1 cellular context compared by ENCODE assay signal in genomic region chr9:125529589-125530515, GRCh38.
TF ChIP-seq lines count a peak whose summit lies in the region.

No MANE protein-coding gene starts in this region.

TF ChIP-seq in GM12878, 131 proteins besides CTCF, POLR2A, EP300 and RAD21 (continued from another document and continues in another):
- TF ChIP-seq CUX1 (IDR thresholded peaks at IDR 0.05; ENCODE audit: insufficient replicate concordance, low read depth, low read length): no peak
- no peak for TF ChIP-seq TCF3 (IDR thresholded peaks at IDR 0.05; ENCODE audit: borderline replicate concordance, insufficient read depth, low read depth, low read length)
- peak; percentile 23 for TF ChIP-seq SKIL (IDR thresholded peaks at IDR 0.05; ENCODE audit: low read depth, poor library complexity, severe bottlenecking)
- peak; percentile 59; the same call in 1 of the 2 replicates for TF ChIP-seq CBX5 (IDR thresholded peaks at IDR 0.05; ENCODE audit: low read depth)
- TF ChIP-seq MEF2A (IDR thresholded peaks at IDR 0.05; ENCODE audit: insufficient read depth, low read depth, low read length): no peak
- no peak for TF ChIP-seq FOXM1 (IDR thresholded peaks at IDR 0.05; ENCODE audit: low read depth, low read length)
- TF ChIP-seq USF2 (IDR thresholded peaks at IDR 0.05; ENCODE audit: borderline replicate concordance, low read depth, low read length): no peak
- TF ChIP-seq SREBF1 (IDR thresholded peaks at IDR 0.05; ENCODE audit: low read length): no peak
- TF ChIP-seq ATF2 (IDR thresholded peaks at IDR 0.05; ENCODE audit: low read length): peak; percentile 47
- no peak for TF ChIP-seq ZBTB4 (CRISPR knock-in tag; IDR thresholded peaks at IDR 0.05)
- peak; percentile 49; the same call in 1 of the 2 replicates for TF ChIP-seq PML (IDR thresholded peaks at IDR 0.05; ENCODE audit: low read length)
- TF ChIP-seq MXI1 (IDR thresholded peaks at IDR 0.05; ENCODE audit: low read depth, low read length): no peak
- TF ChIP-seq REST (IDR thresholded peaks at IDR 0.05; ENCODE audit: low read depth, low read length): no peak
- TF ChIP-seq EZH2 (IDR thresholded peaks at IDR 0.05; ENCODE audit: borderline replicate concordance, control insufficient read depth, low read depth, low read length): no peak
- TF ChIP-seq FOS (IDR thresholded peaks at IDR 0.05; ENCODE audit: borderline replicate concordance, extremely low read depth, insufficient read length): no peak
- TF ChIP-seq NFIC (IDR thresholded peaks at IDR 0.05; ENCODE audit: low read depth, low read length): peak; percentile 44; the same call in 1 of the 2 replicates
- TF ChIP-seq BCL11A (IDR thresholded peaks at IDR 0.05; ENCODE audit: low read depth, low read length): no peak
- TF ChIP-seq CREM (IDR thresholded peaks at IDR 0.05; ENCODE audit: low read depth): no peak
- TF ChIP-seq CHD2 (IDR thresholded peaks at IDR 0.05; ENCODE audit: borderline replicate concordance, low read depth, low read length): no peak
- 0 out of 2 replicates have a peak, but pooled peaks have one; percentile 22 for TF ChIP-seq ATF7 (IDR thresholded peaks at IDR 0.05; ENCODE audit: low read depth)
- TF ChIP-seq PBX3 (IDR thresholded peaks at IDR 0.05; ENCODE audit: insufficient replicate concordance, low read depth, low read length): no peak
- TF ChIP-seq MEF2B (IDR thresholded peaks at IDR 0.05; ENCODE audit: partially characterized antibody, poor library complexity, severe bottlenecking): peak; percentile 22
- TF ChIP-seq DPF2 (IDR thresholded peaks at IDR 0.05): peak; percentile 30; the same call in 1 of the 2 replicates
- TF ChIP-seq NFXL1 (IDR thresholded peaks at IDR 0.05; ENCODE audit: borderline replicate concordance): no peak
- TF ChIP-seq SUPT20H (IDR thresholded peaks at IDR 0.05; ENCODE audit: borderline replicate concordance, control insufficient read depth, low read depth, low read length): no peak
- peak; percentile 33 for TF ChIP-seq MTA2 (IDR thresholded peaks at IDR 0.05; ENCODE audit: low read depth)
- TF ChIP-seq IKZF2 (IDR thresholded peaks at IDR 0.05): peak in 1 of 2 experiments; percentile 52; a peak in 1 of 4 replicates
- no peak for TF ChIP-seq NBN (IDR thresholded peaks at IDR 0.05)
- TF ChIP-seq PAX5 (IDR thresholded peaks at IDR 0.05; ENCODE audit: borderline replicate concordance, low read depth, low read length): no peak
- TF ChIP-seq PKNOX1 (IDR thresholded peaks at IDR 0.05): no peak
- peak in 1 of 2 experiments; percentile 73; a peak in 2 of 4 replicates for TF ChIP-seq BHLHE40 (IDR thresholded peaks at IDR 0.05; ENCODE audit: borderline replicate concordance in 1 of 2, low read depth in 2 of 2, low read length in 1 of 2)
- TF ChIP-seq RELB (IDR thresholded peaks at IDR 0.05; ENCODE audit: low read depth): 0 out of 2 replicates have a peak, but pooled peaks have one; percentile 29
- TF ChIP-seq ZNF384 (IDR thresholded peaks at IDR 0.05; ENCODE audit: borderline replicate concordance, low read depth, low read length): no peak
